In the genomic region with DNA sequence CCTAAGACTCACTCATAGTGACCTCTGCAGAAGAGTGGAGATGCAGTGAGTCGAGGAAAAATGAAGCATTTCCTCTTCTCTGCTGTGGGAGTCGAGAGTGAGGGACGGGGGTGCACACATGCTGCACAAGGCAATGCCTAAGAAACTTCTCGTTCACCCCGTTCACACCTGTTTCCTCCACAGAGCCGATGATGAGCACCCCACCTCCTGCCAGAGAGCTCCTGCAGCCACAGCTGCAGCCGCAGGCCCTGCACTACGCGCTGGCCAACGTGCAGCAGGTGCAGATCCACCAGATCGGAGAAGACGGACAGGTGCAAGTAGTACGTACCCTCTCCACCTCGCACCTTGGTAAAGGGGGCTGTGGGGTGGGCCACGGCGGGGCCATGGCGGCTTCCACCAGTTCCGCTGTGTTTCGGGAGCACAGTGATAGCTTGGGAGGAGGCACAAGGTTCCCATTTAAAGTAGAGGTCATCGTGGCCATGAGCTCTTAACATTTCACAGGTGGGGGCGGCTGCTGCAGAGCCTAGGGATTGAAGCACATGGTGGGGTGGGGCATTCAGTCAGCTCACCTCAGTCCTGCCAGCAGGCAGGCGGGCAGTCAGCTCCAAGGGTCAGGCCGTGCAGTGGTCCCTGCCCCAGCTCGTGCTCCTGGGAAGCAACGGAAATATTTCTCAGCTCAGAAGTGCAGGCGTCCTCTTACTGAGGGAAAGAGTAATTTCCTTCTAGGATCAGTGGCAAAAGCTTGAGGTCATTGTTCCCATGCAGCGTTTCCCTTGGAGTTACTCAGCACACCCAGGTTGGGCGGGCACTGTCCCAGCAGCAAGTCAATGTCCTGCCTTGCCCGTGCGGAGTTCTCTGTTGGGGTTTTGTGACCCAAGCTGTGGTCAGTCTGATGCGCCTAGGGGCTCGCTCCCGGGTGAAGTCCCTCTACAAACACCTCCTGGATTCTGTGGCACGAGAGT, we compare ENCODE assay signal across 7 cellular contexts.
A peak's percentile ranks its signal among the peaks of the same experiment; 100 is the strongest.
DNase-seq lines count a peak whose midpoint lies in the region; ATAC-seq and TF ChIP-seq lines count a peak whose summit lies in the region.
"Not testable (repeated sequence)": the region's sequence is repeated elsewhere in the genome, so short reads cannot be mapped to it uniquely, and the experiment has no call there.

No MANE protein-coding gene starts in this region.

- intact Hi-C loops in OCI-LY7 (cut with micrococcal nuclease; ENCODE audit: unreplicated experiment); heart left ventricle (cut with DNase I): not testable (repeated sequence)

- not testable (repeated sequence) for H3K9me3 ChIP-seq in DOHH2 (ENCODE audit: control insufficient read depth, insufficient read depth, low read length); OCI-LY7 (ENCODE audit: low read length); heart left ventricle

- H3K4me1 Mint-ChIP-seq in naive B cell: peaks cover 15 to 52% (median 22%) of the 10 kb centered on the region in 3 donors
- H3K4me1 Mint-ChIP-seq in stimulated activated memory B cell treated with anti-CD40 and anti-IgM and Interleukin-4, amounts not matched to agents 10 μg/mL and 1 μg/mL and 100 μg/mL, for 72 hours: peaks cover 17% of the 10 kb centered on the region

- H4K20me1 ChIP-seq in DOHH2 (ENCODE audit: control insufficient read depth, insufficient read depth, low read depth, low read length); OCI-LY7 (ENCODE audit: insufficient read depth, low read length): not testable (repeated sequence)

- not testable (repeated sequence) for H3K36me3 Mint-ChIP-seq in naive B cell; stimulated activated memory B cell treated with anti-CD40 and anti-IgM and Interleukin-4, amounts not matched to agents 10 μg/mL and 1 μg/mL and 100 μg/mL, for 72 hours

- ATAC-seq in heart left ventricle (peak in 3 of 4 donors; percentile 23 to 72 (median 36)), left lobe of liver (peak; percentile 27), naive B cell (ENCODE audit: low read depth in 2 of 2) (peak in 1 of 2 donors; percentile 71)
- ATAC-seq in stimulated activated memory B cell treated with anti-CD40 and anti-IgM and Interleukin-4, amounts not matched to agents 10 μg/mL and 1 μg/mL and 100 μg/mL, for 72 hours: peak; percentile 76

- 70 to 84% (median 77%) methylated on average over 14 to 32 of the region's 34 CpGs for WGBS in heart left ventricle, 4 donors

- TF ChIP-seq POLR2A in heart left ventricle (IDR thresholded peaks at IDR 0.05): not testable (repeated sequence)

- not testable (repeated sequence) for BruUV-seq in OCI-LY7 (replicated peaks; lab: Mats Ljungman, UMichigan)

- H3K27ac ChIP-seq in DOHH2 (ENCODE audit: low read depth, low read length); OCI-LY7 (ENCODE audit: low read depth, low read length, poor library complexity, severe bottlenecking); heart left ventricle: not testable (repeated sequence)

- H3K4me1 ChIP-seq in DOHH2 (ENCODE audit: control insufficient read depth, low read length) (peaks cover 54% of the 10 kb centered on the region), OCI-LY7 (ENCODE audit: insufficient read depth, low read length, poor library complexity, severe bottlenecking) (peaks cover 13% of the 10 kb centered on the region)
- not testable (repeated sequence) for H3K4me1 ChIP-seq in heart left ventricle

- TF ChIP-seq CTCF in DOHH2 (IDR thresholded peaks at IDR 0.05; ENCODE audit: low read depth, low read length, poor library complexity, severe bottlenecking); OCI-LY7 (conservative IDR thresholded peaks at IDR 0.05; ENCODE audit: low read length); heart left ventricle (IDR thresholded peaks at IDR 0.05): not testable (repeated sequence)

- not testable (repeated sequence) for H3K4me3 ChIP-seq in DOHH2 (ENCODE audit: low read length); OCI-LY7 (ENCODE audit: low read depth, low read length, poor library complexity, severe bottlenecking); heart left ventricle

- not testable (repeated sequence) for H3K27me3 Mint-ChIP-seq in naive B cell; stimulated activated memory B cell treated with anti-CD40 and anti-IgM and Interleukin-4, amounts not matched to agents 10 μg/mL and 1 μg/mL and 100 μg/mL, for 72 hours

- POLR2A ChIA-PET in OCI-LY7 (lab: Charles Lee): not testable (repeated sequence)

- H3F3A ChIP-seq in DOHH2 (ENCODE audit: control insufficient read depth, insufficient read depth): not testable (repeated sequence)

- not testable (repeated sequence) for H3K79me2 ChIP-seq in DOHH2 (ENCODE audit: control insufficient read depth, low read length); OCI-LY7 (ENCODE audit: insufficient read depth, low read depth, low read length)

- CTCF ChIA-PET in OCI-LY7 (lab: Charles Lee; ENCODE audit: unreplicated experiment): not testable (repeated sequence)

- peak overlapping the region in 6 of 8 donors; percentile 19 to 70 (median 33) for H3K4me3 Mint-ChIP-seq in naive B cell
- not testable (repeated sequence) for H3K4me3 Mint-ChIP-seq in stimulated activated memory B cell treated with anti-CD40 and anti-IgM and Interleukin-4, amounts not matched to agents 10 μg/mL and 1 μg/mL and 100 μg/mL, for 72 hours

- H3K9me2 ChIP-seq in DOHH2 (replicated peaks; ENCODE audit: control insufficient read depth, low read length); OCI-LY7 (ENCODE audit: insufficient read depth, low read length): not testable (repeated sequence)

- not testable (repeated sequence) for H3K9me3 Mint-ChIP-seq in naive B cell; stimulated activated memory B cell treated with anti-CD40 and anti-IgM and Interleukin-4, amounts not matched to agents 10 μg/mL and 1 μg/mL and 100 μg/mL, for 72 hours

- H3K27ac Mint-ChIP-seq in naive B cell: peak overlapping the region in 2 of 6 donors; percentile 93 to 94
- not testable (repeated sequence) for H3K27ac Mint-ChIP-seq in stimulated activated memory B cell treated with anti-CD40 and anti-IgM and Interleukin-4, amounts not matched to agents 10 μg/mL and 1 μg/mL and 100 μg/mL, for 72 hours

- peak overlapping the region; percentile 30 for H3K4me2 ChIP-seq in DOHH2 (ENCODE audit: low read length)
- H3K4me2 ChIP-seq in OCI-LY7 (ENCODE audit: low read length): not testable (repeated sequence)

- not testable (repeated sequence) for H2AFZ ChIP-seq in OCI-LY7 (ENCODE audit: low read length)

- not testable (repeated sequence) for H3K27me3 ChIP-seq in DOHH2 (ENCODE audit: control insufficient read depth, low read length); heart left ventricle

- not testable (repeated sequence) for H3K36me3 ChIP-seq in DOHH2 (ENCODE audit: control insufficient read depth, low read length); OCI-LY7 (ENCODE audit: insufficient read depth, low read length)
- peaks cover 0 to 12% (median 4%) of the 10 kb centered on the region in 9 donors for H3K36me3 ChIP-seq in heart left ventricle

- DNase-seq in OCI-LY7 (ENCODE audit: low spot score) (peak; percentile 64), dermis blood vessel endothelial cell (peak; percentile 64), naive B cell (peak; percentile 58)
- not testable (repeated sequence) for DNase-seq in heart left ventricle; left lobe of liver (ENCODE audit: low spot score)
